In genomic region chr7:128409435-128410091, GRCh38 we compare ENCODE assay signal across 1 cellular context.
TF ChIP-seq lines count a peak whose summit lies in the region.

Gene IMPDH1, minus strand, starts transcription at chr7:128409982. Its CDS starts 81 bp downstream, at chr7:128409901.

TF ChIP-seq in K562, 482 proteins besides CTCF, POLR2A, EP300 and RAD21 (continued from another document and continues in another):
- TF ChIP-seq ZBTB40 (IDR thresholded peaks at IDR 0.05) (0 out of 2 replicates have a peak, but pooled peaks have one; percentile 54), ZBTB40 (CRISPR knock-in tag; IDR thresholded peaks at IDR 0.05) (no peak), HINFP (tag; conservative IDR thresholded peaks at IDR 0.05; ENCODE audit: low read depth) (no peak), NFIC (IDR thresholded peaks at IDR 0.05) (peak; percentile 59), SRSF3 (IDR thresholded peaks at IDR 0.05; ENCODE audit: insufficient read depth, low read length) (no peak), ATF2 (CRISPR knock-in tag; IDR thresholded peaks at IDR 0.05) (no peak), MEF2D (tag; conservative IDR thresholded peaks at IDR 0.05; ENCODE audit: low read depth) (no peak), ZBTB17 (CRISPR knock-in tag; IDR thresholded peaks at IDR 0.05) (0 out of 2 replicates have a peak, but pooled peaks have one; percentile 44), CBX1 (IDR thresholded peaks at IDR 0.05; ENCODE audit: low read depth) (peak; percentile 73; the same call in 1 of the 2 replicates), RNF2 (IDR thresholded peaks at IDR 0.05) (peak; percentile 66; the same call in 1 of the 2 replicates), KDM4B (IDR thresholded peaks at IDR 0.05; ENCODE audit: borderline replicate concordance in 2 of 2, low read depth in 1 of 2) (no peak), MCM7 (IDR thresholded peaks at IDR 0.05) (no peak), HEY1 (CRISPR knock-in tag; IDR thresholded peaks at IDR 0.05; ENCODE audit: borderline replicate concordance) (no peak), TBL1XR1 (IDR thresholded peaks at IDR 0.05; ENCODE audit: low read length in 2 of 2) (no peak), RBM39 (optimal IDR thresholded peaks at IDR 0.05; ENCODE audit: low read depth, low read length) (no peak), ZNF12 (CRISPR knock-in tag; IDR thresholded peaks at IDR 0.05) (no peak; the same call in 1 of the 2 replicates), ZFPM2 (CRISPR knock-in tag; IDR thresholded peaks at IDR 0.05) (no peak), ZNF561 (CRISPR knock-in tag; conservative IDR thresholded peaks at IDR 0.05) (no peak), STAT5A (IDR thresholded peaks at IDR 0.05; ENCODE audit: borderline replicate concordance, low read length) (no peak), KDM1A (IDR thresholded peaks at IDR 0.05) (no peak), LARP7 (IDR thresholded peaks at IDR 0.05) (no peak), GATAD2B (IDR thresholded peaks at IDR 0.05; ENCODE audit: borderline replicate concordance) (peak; percentile 95), KDM2B (CRISPR knock-in tag; IDR thresholded peaks at IDR 0.05) (peak; percentile 51; the same call in 1 of the 2 replicates), ETV6 (IDR thresholded peaks at IDR 0.05; ENCODE audit: borderline replicate concordance in 1 of 2, low read depth in 2 of 2, low read length in 1 of 2) (no peak), ETV6 (CRISPR knock-in tag; IDR thresholded peaks at IDR 0.05; ENCODE audit: borderline replicate concordance) (no peak), PPARD (CRISPR knock-in tag; IDR thresholded peaks at IDR 0.05) (no peak), ZNF408 (CRISPR knock-in tag; IDR thresholded peaks at IDR 0.05; ENCODE audit: low read depth) (no peak), BCL6 (CRISPR knock-in tag; IDR thresholded peaks at IDR 0.05) (no peak), POLR3G (IDR thresholded peaks at IDR 0.05; ENCODE audit: extremely low read depth, insufficient read length, insufficient replicate concordance) (no peak), DEAF1 (CRISPR knock-in tag; IDR thresholded peaks at IDR 0.05) (no peak), ZNF583 (CRISPR knock-in tag; IDR thresholded peaks at IDR 0.05) (no peak), ZNF212 (CRISPR knock-in tag; IDR thresholded peaks at IDR 0.05) (no peak), TRIM24 (IDR thresholded peaks at IDR 0.05) (peak in 1 of 2 experiments; percentile 41; a peak in 1 of 4 replicates), ZFP30 (CRISPR knock-in tag; IDR thresholded peaks at IDR 0.05; ENCODE audit: borderline replicate concordance) (no peak), SNRNP70 (optimal IDR thresholded peaks at IDR 0.05; ENCODE audit: low read depth, low read length) (no peak), GABPA (tag; conservative IDR thresholded peaks at IDR 0.05; ENCODE audit: low read depth) (peak; percentile 76), MED1 (CRISPR knock-in tag; IDR thresholded peaks at IDR 0.05; ENCODE audit: borderline replicate concordance) (no peak), ZNF282 (CRISPR knock-in tag; IDR thresholded peaks at IDR 0.05) (peak; percentile 82; the same call in 1 of the 2 replicates), SRF (CRISPR knock-in tag; IDR thresholded peaks at IDR 0.05) (peak in 1 of 2 experiments; percentile 54; a peak in 1 of 4 replicates), RBM22 (IDR thresholded peaks at IDR 0.05; ENCODE audit: low read depth, low read length, poor library complexity, severe bottlenecking) (no peak), ETS1 (conservative IDR thresholded peaks at IDR 0.05; ENCODE audit: control insufficient read depth, low read depth, low read length) (peak; percentile 51; the same call in 1 of the 2 replicates), NFE2L1 (tag; IDR thresholded peaks at IDR 0.05; ENCODE audit: borderline replicate concordance, low read depth) (no peak), RBM14 (IDR thresholded peaks at IDR 0.05; ENCODE audit: borderline replicate concordance, insufficient read depth, low read depth, low read length) (no peak), MAFG (tag; conservative IDR thresholded peaks at IDR 0.05) (no peak)
- TF ChIP-seq, protein P1, sequence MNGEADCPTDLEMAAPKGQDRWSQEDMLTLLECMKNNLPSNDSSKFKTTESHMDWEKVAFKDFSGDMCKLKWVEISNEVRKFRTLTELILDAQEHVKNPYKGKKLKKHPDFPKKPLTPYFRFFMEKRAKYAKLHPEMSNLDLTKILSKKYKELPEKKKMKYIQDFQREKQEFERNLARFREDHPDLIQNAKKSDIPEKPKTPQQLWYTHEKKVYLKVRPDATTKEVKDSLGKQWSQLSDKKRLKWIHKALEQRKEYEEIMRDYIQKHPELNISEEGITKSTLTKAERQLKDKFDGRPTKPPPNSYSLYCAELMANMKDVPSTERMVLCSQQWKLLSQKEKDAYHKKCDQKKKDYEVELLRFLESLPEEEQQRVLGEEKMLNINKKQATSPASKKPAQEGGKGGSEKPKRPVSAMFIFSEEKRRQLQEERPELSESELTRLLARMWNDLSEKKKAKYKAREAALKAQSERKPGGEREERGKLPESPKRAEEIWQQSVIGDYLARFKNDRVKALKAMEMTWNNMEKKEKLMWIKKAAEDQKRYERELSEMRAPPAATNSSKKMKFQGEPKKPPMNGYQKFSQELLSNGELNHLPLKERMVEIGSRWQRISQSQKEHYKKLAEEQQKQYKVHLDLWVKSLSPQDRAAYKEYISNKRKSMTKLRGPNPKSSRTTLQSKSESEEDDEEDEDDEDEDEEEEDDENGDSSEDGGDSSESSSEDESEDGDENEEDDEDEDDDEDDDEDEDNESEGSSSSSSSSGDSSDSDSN (IDR thresholded peaks at IDR 0.05; ENCODE audit: borderline replicate concordance in 1 of 2, low read depth in 2 of 2, low read length in 2 of 2): peak; percentile 97; a peak in 3 of 4 replicates
- TF ChIP-seq, protein P2, sequence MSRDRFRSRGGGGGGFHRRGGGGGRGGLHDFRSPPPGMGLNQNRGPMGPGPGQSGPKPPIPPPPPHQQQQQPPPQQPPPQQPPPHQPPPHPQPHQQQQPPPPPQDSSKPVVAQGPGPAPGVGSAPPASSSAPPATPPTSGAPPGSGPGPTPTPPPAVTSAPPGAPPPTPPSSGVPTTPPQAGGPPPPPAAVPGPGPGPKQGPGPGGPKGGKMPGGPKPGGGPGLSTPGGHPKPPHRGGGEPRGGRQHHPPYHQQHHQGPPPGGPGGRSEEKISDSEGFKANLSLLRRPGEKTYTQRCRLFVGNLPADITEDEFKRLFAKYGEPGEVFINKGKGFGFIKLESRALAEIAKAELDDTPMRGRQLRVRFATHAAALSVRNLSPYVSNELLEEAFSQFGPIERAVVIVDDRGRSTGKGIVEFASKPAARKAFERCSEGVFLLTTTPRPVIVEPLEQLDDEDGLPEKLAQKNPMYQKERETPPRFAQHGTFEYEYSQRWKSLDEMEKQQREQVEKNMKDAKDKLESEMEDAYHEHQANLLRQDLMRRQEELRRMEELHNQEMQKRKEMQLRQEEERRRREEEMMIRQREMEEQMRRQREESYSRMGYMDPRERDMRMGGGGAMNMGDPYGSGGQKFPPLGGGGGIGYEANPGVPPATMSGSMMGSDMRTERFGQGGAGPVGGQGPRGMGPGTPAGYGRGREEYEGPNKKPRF (IDR thresholded peaks at IDR 0.05; ENCODE audit: low read depth, low read length): no peak
